Comparison of ENCODE assay signal across 19 cellular contexts in genomic region chr11:15938362-15938725, GRCh38.
"Had no signal": no experiment of that assay in that cellular context is flagged by ENCODE, and none has a peak within 500 bp of the region (broad histone marks: within the 10 kb centered on the region; RNA-seq: fewer than 3 reads in every experiment).

No MANE protein-coding gene starts in this region.

- H3K27me3 ChIP-seq: gastrocnemius medialis, transverse colon had no signal

- H3K9me3 ChIP-seq: gastrocnemius medialis, left ventricle myocardium inferior, lower lobe of right lung, transverse colon had no signal

- H3K4me3 Mint-ChIP-seq: immature natural killer cell, memory B cell, mesothelial cell of epicardium, natural killer cell, neural progenitor cell had no signal

- H3K27me3 Mint-ChIP-seq: memory B cell had no signal

- H3K36me3 Mint-ChIP-seq: immature natural killer cell, memory B cell, mesothelial cell of epicardium, natural killer cell, neural progenitor cell had no signal

- H2AFZ ChIP-seq: neural progenitor cell had no signal

- H3K36me3 ChIP-seq: gastrocnemius medialis, left ventricle myocardium inferior, lower lobe of right lung, neural progenitor cell, transverse colon had no signal

- ATAC-seq: esophagus mucosa, gastrocnemius medialis, left cardiac atrium, lower lobe of right lung, natural killer cell, sciatic nerve had no signal

- H3K4me1 Mint-ChIP-seq: immature natural killer cell, memory B cell, mesothelial cell of epicardium, natural killer cell, neural progenitor cell had no signal

- H3K27ac ChIP-seq: gastrocnemius medialis, left ventricle myocardium inferior, lower lobe of right lung, neural progenitor cell, skin epidermis had no signal

- H3K9me3 Mint-ChIP-seq: memory B cell, mesothelial cell of epicardium had no signal

- H3K4me2 ChIP-seq: neural progenitor cell had no signal

- DNase-seq: effector memory CD4-positive, alpha-beta T cell; gastrocnemius medialis; glutamatergic neuron; immature natural killer cell; kidney; left cardiac atrium; left ventricle myocardium inferior; lower lobe of right lung; natural killer cell; stimulated activated CD4-positive, alpha-beta T cell treated with anti-CD3 and anti-CD28 coated beads, Interleukin-12 subunit alpha, Interleukin-12 subunit beta, amount 100 ng/mL, for 4 hours; stimulated activated CD4-positive, alpha-beta T cell treated with anti-CD3 and anti-CD28 coated beads, Interleukin-2, amount 100 ng/mL, for 48 hours; stimulated activated naive CD4-positive, alpha-beta T cell treated with Interleukin-2 at 50 U/mL for 16 hours; transverse colon had no signal

- H3K4me3 ChIP-seq: gastrocnemius medialis, left ventricle myocardium inferior, lower lobe of right lung, neural progenitor cell, skin epidermis, transverse colon had no signal

- H3K9ac ChIP-seq: neural progenitor cell had no signal

- H3K4me1 ChIP-seq: left ventricle myocardium inferior, lower lobe of right lung, neural progenitor cell had no signal

- H3K27ac Mint-ChIP-seq: immature natural killer cell, memory B cell, mesothelial cell of epicardium, natural killer cell, neural progenitor cell had no signal
